ENCODE assay signal across 9 cellular contexts in genomic region chr16:26742040-26742439, GRCh38.
"Had no signal": no experiment of that assay in that cellular context is flagged by ENCODE, and none has a peak within 500 bp of the region (broad histone marks: within the 10 kb centered on the region; RNA-seq: fewer than 3 reads in every experiment).

No MANE protein-coding gene starts in this region.

- H3K27ac Mint-ChIP-seq: GM23338, H9, HFFc6 had no signal

- H3K4me1 ChIP-seq: HAP-1 had no signal

- H3K9me3 ChIP-seq: HAP-1 had no signal

- ATAC-seq: GM23338, HCT116 had no signal

- DNase-seq: GM23248, GOT3, H7, H9, HCEC 1CT, HFFc6 had no signal

- H3K4me3 Mint-ChIP-seq: GM23338, H9, HFFc6 had no signal

- H3K9me3 Mint-ChIP-seq: H9 had no signal

- H3K4me3 ChIP-seq: GM23248, GM23338, HAP-1 had no signal

- H3K27ac ChIP-seq: GM23248 had no signal

- H3K36me3 ChIP-seq: HAP-1 had no signal
